In genomic region chr16:72740346-72740745, GRCh38 we compare ENCODE assay signal across 24 cellular contexts.
DNase-seq lines count a peak whose midpoint lies in the region; TF ChIP-seq lines count a peak whose summit lies in the region.
"Had no signal": no experiment of that assay in that cellular context is flagged by ENCODE, and none has a peak within 500 bp of the region (broad histone marks: within the 10 kb centered on the region; RNA-seq: fewer than 3 reads in every experiment).

No MANE protein-coding gene starts in this region.

- H3K79me2 ChIP-seq in mesendoderm (ENCODE audit: control insufficient read depth, insufficient read depth, low read length), result no peaks in the 10 kb centered on the region

- no peak overlapping the region for H2BK15ac ChIP-seq in mesendoderm (replicated peaks; ENCODE audit: low read depth)

- H3K27ac ChIP-seq in mesendoderm (ENCODE audit: low read depth, low read length), result no peak overlapping the region
- H3K27ac ChIP-seq: heart left ventricle, HL-60, prostate gland, sigmoid colon, vagina had no signal

- H3K4me3 ChIP-seq in AG10803 (ENCODE audit: low read length) (no peak overlapping the region), mesendoderm (ENCODE audit: low read length) (no peak overlapping the region)
- H3K4me3 ChIP-seq: heart left ventricle, prostate gland, sigmoid colon, vagina had no signal

- in situ Hi-C loops in GM13977 (cut with MboI; ENCODE audit: low pct_unique_long_range_greater_than_20kb, low sequenced_read_pairs, unreplicated experiment), result no loop called here

- H2BK5ac ChIP-seq in mesendoderm (ENCODE audit: low read length), result no peak overlapping the region

- no peaks in the 10 kb centered on the region for H3K4me1 ChIP-seq in mesendoderm (ENCODE audit: control insufficient read depth, low read depth, low read length)
- H3K4me1 ChIP-seq: heart left ventricle, prostate gland, vagina had no signal

- no peak overlapping the region for H2AK5ac ChIP-seq in mesendoderm (ENCODE audit: low read length)

- DNase-seq in AG10803 (ENCODE audit: low read depth), result peak; percentile 13
- DNase-seq in astrocyte of the hippocampus (ENCODE audit: low read depth, low spot score), result peak; percentile 45
- DNase-seq in mesendoderm, result peak; percentile 59
- DNase-seq in ecto neural progenitor cell (ENCODE audit: low spot score), result no peak
- DNase-seq in NOMO-1 treated with dmso at 0.1 percent for 144 hours (lab: John Stamatoyannopoulos, UW; ENCODE audit: unreplicated experiment), result no peak
- DNase-seq in NCI-H526 treated with DMSO at 0.1 percent for 48 hours (lab: John Stamatoyannopoulos, UW), result no peak
- DNase-seq in GM13977 (ENCODE audit: low spot score), result no peak
- DNase-seq: activated CD4-positive, alpha-beta T cell treated with anti-CD3 and anti-CD28 coated beads for 36 hours; activated gamma-delta T cell; activated naive CD8-positive, alpha-beta T cell treated with anti-CD3 and anti-CD28 coated beads, Interleukin-2, amount 50 U/mL, for 24 hours; activated T-cell treated with anti-CD3 and anti-CD28 coated beads, Interleukin-2, amount 50 U/mL, for 1 hour; CD8-positive, alpha-beta memory T cell; heart left ventricle; Kasumi-1; NCI-H146; NCI-H2107; NCI-H446 treated with DMSO at 0.1 percent for 48 hours; OCI-M1; sigmoid colon; stimulated activated naive CD4-positive, alpha-beta T cell had no signal

- TF ChIP-seq RAD21 in Ishikawa (IDR thresholded peaks at IDR 0.05; ENCODE audit: low read depth), result no peak

- no peak for TF ChIP-seq EP300 in Ishikawa (IDR thresholded peaks at IDR 0.05; ENCODE audit: borderline replicate concordance)

- H4K8ac ChIP-seq in mesendoderm (ENCODE audit: low read depth, low read length), result no peak overlapping the region

- H3K18ac ChIP-seq in mesendoderm (ENCODE audit: low read length), result no peak overlapping the region

- no peaks in the 10 kb centered on the region for H3K79me1 ChIP-seq in mesendoderm (ENCODE audit: low read length)

- no peak for TF ChIP-seq CTCF in AG10803 (conservative IDR thresholded peaks at IDR 0.05; ENCODE audit: low read length)
- TF ChIP-seq CTCF in GM13977 (IDR thresholded peaks at IDR 0.05; ENCODE audit: extremely low read depth, insufficient read depth, missing control alignments), result no peak

- H3K4ac ChIP-seq in mesendoderm (ENCODE audit: low read depth, low read length), result no peak overlapping the region

- H3K23ac ChIP-seq in mesendoderm (ENCODE audit: low read length), result no peak overlapping the region

- H4K5ac ChIP-seq in mesendoderm (ENCODE audit: low read length), result no peak overlapping the region

- no CpG with 5 or more reads among the region's 2 CpGs for WGBS in mesendoderm (ENCODE audit: extremely low coverage, insufficient coverage, low lambda C conversion rate)

- no peak overlapping the region for H2BK120ac ChIP-seq in mesendoderm (ENCODE audit: low read depth, low read length)

- H3K56ac ChIP-seq in mesendoderm (ENCODE audit: low read length), result no peak overlapping the region

- H3K27me3 ChIP-seq in mesendoderm (ENCODE audit: insufficient read depth, low read length, poor library complexity), result no peaks in the 10 kb centered on the region
- H3K27me3 ChIP-seq: heart left ventricle, sigmoid colon, vagina had no signal

- no peak overlapping the region for H3K4me2 ChIP-seq in mesendoderm (ENCODE audit: low read length)

- no peak overlapping the region for H3K9ac ChIP-seq in mesendoderm (ENCODE audit: low read length)

- no peaks in the 10 kb centered on the region for H3K36me3 ChIP-seq in mesendoderm (ENCODE audit: control insufficient read depth, insufficient read depth, low read length)
- H3K36me3 ChIP-seq: heart left ventricle, prostate gland, sigmoid colon, vagina had no signal

TF ChIP-seq in Ishikawa, 13 proteins besides CTCF, POLR2A, EP300 and RAD21:
- TF ChIP-seq MAX (IDR thresholded peaks at IDR 0.05) (peak; percentile 15; the same call in 1 of the 2 replicates), FOXM1 (IDR thresholded peaks at IDR 0.05; ENCODE audit: borderline replicate concordance, low read depth) (no peak)
TF ChIP-seq in Ishikawa: peak in this region for 1.

Comparison
In these comparisons a context has a peak if more than half of its experiments do, and no peak if none do; other contexts are left out.
1. DNase-seq: peak in AG10803 (single experiment), astrocyte of the hippocampus (single experiment) and mesendoderm (single experiment); none in ecto neural progenitor cell (single experiment), NOMO-1 treated with dmso at 0.1 percent for 144 hours (single experiment), NCI-H526 treated with DMSO at 0.1 percent for 48 hours (single experiment) and GM13977 (single experiment).